8 cellular contexts compared by ENCODE assay signal in genomic region chr6:127267742-127268588, GRCh38. TPM values are rescaled to one million over a fixed set of nuclear protein-coding genes. Genes with fewer than 3 reads are reported as not detected.
DNase-seq lines count a peak whose midpoint lies in the region; ATAC-seq and TF ChIP-seq lines count a peak whose summit lies in the region.

No MANE protein-coding gene starts in this region.

- no peaks in the 10 kb centered on the region for H3K36me3 ChIP-seq in CD8-positive, alpha-beta T cell (ENCODE audit: insufficient read depth, low read length)
- H3K36me3 ChIP-seq in skeletal muscle satellite cell (ENCODE audit: insufficient read depth, low read length): no peaks in the 10 kb centered on the region

- no peaks in the 10 kb centered on the region for H3K9me3 ChIP-seq in CD8-positive, alpha-beta T cell (ENCODE audit: low read length)
- H3K9me3 ChIP-seq in skeletal muscle satellite cell (replicated peaks; ENCODE audit: low read length): no peaks in the 10 kb centered on the region

- H3K4me1 ChIP-seq in CD8-positive, alpha-beta T cell (ENCODE audit: insufficient read depth, low read length): peaks cover 20% of the 10 kb centered on the region
- peaks cover 8% of the 10 kb centered on the region for H3K4me1 ChIP-seq in skeletal muscle satellite cell (ENCODE audit: control insufficient read depth, insufficient read depth, low read length)

- intact Hi-C loops in CD8-positive, alpha-beta T cell (cut with DNase I, micrococcal nuclease): loop anchor here (2.0 to 10.0 kb wide), 13 partner anchors 34 to 1966 kb away; partner anchors contain the start of genes CENPW (in 2 of the 2), NCOA7 (in 2 of the 2), PTPRK (in 2 of the 2) and ECHDC1 (in 1 of the 2)

- no peak for TF ChIP-seq CTCF in CD8-positive, alpha-beta T cell (IDR thresholded peaks at IDR 0.05)
- no peak for TF ChIP-seq CTCF in WI38 (IDR thresholded peaks at IDR 0.05; ENCODE audit: low read depth, low read length)

- no peaks in the 10 kb centered on the region for H3K27me3 Mint-ChIP-seq in CD8-positive, alpha-beta T cell (ENCODE audit: low read depth)

- CTCF ChIA-PET in CD8-positive, alpha-beta T cell (lab: Charles Lee): no interaction called here

- no peaks in the 10 kb centered on the region for H3K9me3 Mint-ChIP-seq in CD8-positive, alpha-beta T cell

- peak overlapping the region; percentile 77 for H3K4me2 ChIP-seq in skeletal muscle satellite cell (ENCODE audit: low read length)

- H3K4me3 Mint-ChIP-seq in CD8-positive, alpha-beta T cell: peak overlapping the region; percentile 99

- no peak for DNase-seq in CD8-positive, alpha-beta T cell
- peak; percentile 9 for DNase-seq in hepatic stellate cell (ENCODE audit: low spot score)
- DNase-seq in NOMO-1 (lab: John Stamatoyannopoulos, UW; ENCODE audit: unreplicated experiment in 2 of 2): no peak

- peaks cover 48% of the 10 kb centered on the region for H3K4me1 Mint-ChIP-seq in CD8-positive, alpha-beta T cell (ENCODE audit: low read depth)

- no peak for ATAC-seq in CD8-positive, alpha-beta T cell
- ATAC-seq in HG02571 (IDR thresholded peaks at IDR 0.05; ENCODE audit: unreplicated experiment): peak; percentile 0
- ATAC-seq in GM18907 (IDR thresholded peaks at IDR 0.05; ENCODE audit: unreplicated experiment): no peak
- ATAC-seq in activated CD4-positive, CD25-positive, alpha-beta regulatory T cell treated with anti-CD3 and anti-CD28 coated beads, Interleukin-2, amount 50 U/mL, for 24 hours: no peak

- POLR2A ChIA-PET in CD8-positive, alpha-beta T cell (lab: Charles Lee): interaction anchor here (0.5 to 1.7 kb wide), 4 partner anchors 8 to 226 kb away, joined by 3 to 6 read pairs (median 4); no protein-coding TSS in a partner anchor

- peak overlapping the region; percentile 94 for H3K9ac ChIP-seq in skeletal muscle satellite cell (ENCODE audit: low read depth, low read length)

- peak overlapping the region; percentile 95 for H3K4me3 ChIP-seq in CD8-positive, alpha-beta T cell (ENCODE audit: low read depth, low read length)
- H3K4me3 ChIP-seq in WI38 (ENCODE audit: low read depth, low read length) (peak overlapping the region; percentile 85), skeletal muscle satellite cell (ENCODE audit: low read length) (peak overlapping the region; percentile 86)

- no peaks in the 10 kb centered on the region for H3K27me3 ChIP-seq in CD8-positive, alpha-beta T cell (ENCODE audit: insufficient read depth, low read length)
- H3K27me3 ChIP-seq in skeletal muscle satellite cell (ENCODE audit: control insufficient read depth, insufficient read depth, low read length): no peaks in the 10 kb centered on the region

- peak overlapping the region; percentile 99 for H3K27ac Mint-ChIP-seq in CD8-positive, alpha-beta T cell

- H3K36me3 Mint-ChIP-seq in CD8-positive, alpha-beta T cell: peaks cover 8% of the 10 kb centered on the region

- H3K27ac ChIP-seq in CD8-positive, alpha-beta T cell (ENCODE audit: low read depth, low read length): peak overlapping the region; percentile 89

RNA-seq across cellular contexts. Expression of gene RNF146, which starts 1.3 kb away (rescaled TPM):
- total RNA-seq in CD8-positive, alpha-beta T cell: 1 to 10 TPM; 7.2 to 8.9 TPM
- total RNA-seq in skeletal muscle satellite cell (2012; rRNA removed): 20.5 and 27.1 TPM in 2 replicates
